Comparison of ENCODE assay signal across 11 cellular contexts in the genomic region with DNA sequence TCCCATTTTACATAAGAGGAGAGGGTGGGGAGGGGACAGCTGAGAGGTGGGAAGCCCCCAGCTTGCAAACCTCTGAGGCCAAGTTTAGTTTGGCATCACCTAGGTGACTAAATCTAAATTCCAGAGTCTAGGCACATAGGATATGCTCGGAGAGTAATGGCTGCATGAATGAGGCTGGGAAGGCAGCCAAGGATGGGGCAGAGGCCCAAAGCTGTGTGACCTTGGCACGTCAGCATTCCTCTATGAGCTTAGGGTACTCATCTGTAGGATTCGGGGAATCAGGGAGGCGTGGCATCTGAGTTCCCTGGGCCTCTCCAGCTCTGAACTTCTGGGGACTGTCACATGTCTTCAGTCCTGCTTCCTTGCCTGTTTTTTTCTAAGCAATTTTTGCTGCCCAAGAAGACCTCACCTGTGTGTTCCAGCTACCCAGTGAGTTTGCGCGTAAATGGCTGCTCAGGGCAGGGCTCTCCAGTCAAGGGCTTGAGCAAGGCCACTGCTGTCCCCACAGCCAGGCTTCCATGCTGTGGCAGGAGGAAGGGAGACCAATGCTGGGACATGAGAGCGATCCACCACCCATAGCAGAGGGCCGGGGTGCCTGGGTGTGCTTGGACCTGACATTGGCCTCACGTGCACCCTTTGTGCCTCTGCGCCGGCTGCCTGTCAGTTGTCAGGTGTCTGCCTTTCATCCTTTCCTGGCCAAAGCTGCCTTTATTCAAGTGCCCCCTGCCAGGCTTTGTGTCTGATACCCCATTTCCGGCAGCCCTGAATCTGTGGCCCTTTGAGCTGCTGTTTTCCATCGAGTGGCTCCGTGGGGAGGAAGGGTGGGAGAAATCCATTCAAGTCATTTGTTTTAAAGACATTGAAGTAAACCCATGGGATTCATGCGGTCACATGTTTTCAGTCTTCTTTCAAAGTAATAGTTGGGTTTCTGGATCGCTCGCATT. TPM values are rescaled to one million over a fixed set of nuclear protein-coding genes. Genes with fewer than 3 reads are reported as not detected.
DNase-seq lines count a peak whose midpoint lies in the region; ATAC-seq and TF ChIP-seq lines count a peak whose summit lies in the region.
"Had no signal": no experiment of that assay in that cellular context is flagged by ENCODE, and none has a peak within 500 bp of the region (broad histone marks: within the 10 kb centered on the region; RNA-seq: fewer than 3 reads in every experiment).

No MANE protein-coding gene starts in this region.

- 88% methylated on average over 15 of the region's 17 CpGs for WGBS in SK-N-SH (ENCODE audit: low lambda C conversion rate)

- no peaks in the 10 kb centered on the region for H3K9me2 ChIP-seq in SK-N-SH

- no peak overlapping the region for H3K4me3 Mint-ChIP-seq in WTC11
- H3K4me3 Mint-ChIP-seq in progenitor cell of endocrine pancreas (ENCODE audit: low read depth), result no peak overlapping the region

- peaks cover 46% of the 10 kb centered on the region for H3K4me1 Mint-ChIP-seq in WTC11
- H3K4me1 Mint-ChIP-seq in progenitor cell of endocrine pancreas (ENCODE audit: low read depth), result peaks cover 17% of the 10 kb centered on the region

- H3K27me3 Mint-ChIP-seq in WTC11 (ENCODE audit: low read depth) (no peaks in the 10 kb centered on the region; the same call in 1 of the 2 replicates), progenitor cell of endocrine pancreas (no peaks in the 10 kb centered on the region)

- DNase-seq in LoVo (ENCODE audit: low spot score), result peak; percentile 12
- no peak for DNase-seq in SK-N-SH
- peak; percentile 92 for DNase-seq in kidney tubule cell (ENCODE audit: low spot score)
- no peak for DNase-seq in ureter (ENCODE audit: low spot score)
- no peak for DNase-seq in WTC11 (ENCODE audit: low spot score)
- no peak for DNase-seq in progenitor cell of endocrine pancreas (ENCODE audit: low spot score, unreplicated experiment)
- DNase-seq: activated CD4-positive, alpha-beta T cell treated with anti-CD3 and anti-CD28 coated beads, Interleukin-2, amount 50 U/mL, for 48 hours; NCI-H2227 treated with DMSO at 0.1 percent for 48 hours had no signal

- H3K9me3 Mint-ChIP-seq in WTC11 (no peaks in the 10 kb centered on the region), progenitor cell of endocrine pancreas (ENCODE audit: low read depth) (no peaks in the 10 kb centered on the region)

- no peaks in the 10 kb centered on the region for H3K36me3 ChIP-seq in SK-N-SH (replicated peaks in 1 of 2; ENCODE audit: control insufficient read depth in 1 of 2, insufficient read depth in 2 of 2, low read length in 1 of 2)
- H3K36me3 ChIP-seq: left lung, SJSA1 had no signal

- H3K36me3 Mint-ChIP-seq in WTC11, result no peaks in the 10 kb centered on the region
- no peaks in the 10 kb centered on the region for H3K36me3 Mint-ChIP-seq in progenitor cell of endocrine pancreas (ENCODE audit: insufficient read depth)

- POLR2A ChIA-PET in SK-N-SH (lab: Yijun Ruan, JAX), result no interaction called here
- POLR2A ChIA-PET in WTC11 (lab: Charles Lee), result interaction anchor here (1.0 to 2.3 kb wide), 2 partner anchors 11 to 24 kb away, joined by 7 to 9 read pairs; no protein-coding TSS in a partner anchor

- TF ChIP-seq CTCF in SK-N-SH (IDR thresholded peaks at IDR 0.05), result no peak
- no peak for TF ChIP-seq CTCF in WTC11 (IDR thresholded peaks at IDR 0.05)
- TF ChIP-seq CTCF in progenitor cell of endocrine pancreas (IDR thresholded peaks at IDR 0.05; ENCODE audit: unreplicated experiment), result no peak

- no peaks in the 10 kb centered on the region for H3K9me3 ChIP-seq in SK-N-SH
- H3K9me3 ChIP-seq: left lung, SJSA1 had no signal

- TF ChIP-seq EP300 in SK-N-SH (IDR thresholded peaks at IDR 0.05; ENCODE audit: borderline replicate concordance in 1 of 2, low read depth in 1 of 2, low read length in 1 of 2), result no peak

- ATAC-seq in WTC11, result no peak

- H3K4me1 ChIP-seq in SK-N-SH (ENCODE audit: control insufficient read depth in 1 of 2, insufficient read depth in 2 of 2, low read depth in 1 of 2, low read length in 1 of 2), result peaks cover 7 to 50% of the 10 kb centered on the region in 2 experiments; a peak in 2 of 4 replicates

- no peak overlapping the region for H3K9ac ChIP-seq in SK-N-SH

- no peak overlapping the region for H3K4me3 ChIP-seq in SK-N-SH (ENCODE audit: low read depth in 2 of 2, low read length in 1 of 2)
- H3K4me3 ChIP-seq: left lung, SJSA1 had no signal

- 0 out of 2 replicates have a peak, but pooled peaks cover 1% of the 10 kb centered on the region for H4K20me1 ChIP-seq in SK-N-SH (ENCODE audit: insufficient read depth)

- no peaks in the 10 kb centered on the region for H3K79me2 ChIP-seq in SK-N-SH (ENCODE audit: insufficient read depth)

- no peak for TF ChIP-seq RAD21 in SK-N-SH (IDR thresholded peaks at IDR 0.05; ENCODE audit: low read length)

- H3K27ac ChIP-seq in SK-N-SH (ENCODE audit: low read depth in 2 of 2, low read length in 1 of 2) (no peak overlapping the region; a peak in 1 of 4 replicates), temporal lobe (ENCODE audit: low read depth, low read length) (peak overlapping the region; percentile 65)
- H3K27ac ChIP-seq: SJSA1 had no signal

- H3F3A ChIP-seq in SK-N-SH (replicated peaks; ENCODE audit: insufficient read depth), result no peaks in the 10 kb centered on the region

- CTCF ChIA-PET in SK-N-SH (lab: Yijun Ruan, JAX) (interaction anchor here (0.6 to 2.0 kb wide), 10 partner anchors 11 to 258 kb away, joined by 3 to 11 read pairs (median 4); a partner anchor contains a TSS), WTC11 (lab: Charles Lee) (interaction anchor here (0.6 to 3.1 kb wide), 34 partner anchors 10 to 212 kb away, joined by 3 to 25 read pairs (median 4); a partner anchor contains a TSS)

- no peak overlapping the region for H2AFZ ChIP-seq in SK-N-SH (ENCODE audit: low read depth)

- no peak overlapping the region for H3K4me2 ChIP-seq in SK-N-SH

- no peaks in the 10 kb centered on the region for H3K27me3 ChIP-seq in SK-N-SH (ENCODE audit: insufficient read depth)
- H3K27me3 ChIP-seq: left lung, SJSA1 had no signal

- H3K27ac Mint-ChIP-seq in WTC11 (no peak overlapping the region), progenitor cell of endocrine pancreas (no peak overlapping the region)

TF ChIP-seq in SK-N-SH, 30 proteins besides CTCF, POLR2A, EP300 and RAD21 (continues in another document):
- TF ChIP-seq FOXJ3 (CRISPR knock-in tag; IDR thresholded peaks at IDR 0.05), result no peak
- peak; percentile 24; the same call in 1 of the 2 replicates for TF ChIP-seq NFIC (IDR thresholded peaks at IDR 0.05; ENCODE audit: borderline replicate concordance)

TF ChIP-seq in WTC11, 78 proteins besides CTCF, POLR2A, EP300 and RAD21:
- no peak for TF ChIP-seq ZNF396 (CRISPR knock-in tag; IDR thresholded peaks at IDR 0.05; ENCODE audit: borderline replicate concordance)
- TF ChIP-seq, protein P1, sequence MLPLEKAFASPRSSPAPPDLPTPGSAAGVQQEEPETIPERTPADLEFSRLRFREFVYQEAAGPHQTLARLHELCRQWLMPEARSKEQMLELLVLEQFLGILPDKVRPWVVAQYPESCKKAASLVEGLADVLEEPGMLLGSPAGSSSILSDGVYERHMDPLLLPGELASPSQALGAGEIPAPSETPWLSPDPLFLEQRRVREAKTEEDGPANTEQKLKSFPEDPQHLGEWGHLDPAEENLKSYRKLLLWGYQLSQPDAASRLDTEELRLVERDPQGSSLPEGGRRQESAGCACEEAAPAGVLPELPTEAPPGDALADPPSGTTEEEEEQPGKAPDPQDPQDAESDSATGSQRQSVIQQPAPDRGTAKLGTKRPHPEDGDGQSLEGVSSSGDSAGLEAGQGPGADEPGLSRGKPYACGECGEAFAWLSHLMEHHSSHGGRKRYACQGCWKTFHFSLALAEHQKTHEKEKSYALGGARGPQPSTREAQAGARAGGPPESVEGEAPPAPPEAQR (CRISPR knock-in tag; IDR thresholded peaks at IDR 0.05), result no peak

RNA-seq across cellular contexts. Expression of a gene that starts 14.0 kb away (rescaled TPM):
- 2.7 and 3.3 TPM in 2 replicates for polyA plus RNA-seq in SK-N-SH (2012; rRNA removed)
- polyA plus RNA-seq in SK-N-SH (2012; cell fraction: cytosol; rRNA removed), result 1.2 and 2.2 TPM in 2 replicates
- polyA plus RNA-seq in SK-N-SH (2012; cell fraction: nucleus; rRNA removed), result 7.1 and 8.6 TPM in 2 replicates
- 7.4 TPM for total RNA-seq in temporal lobe
- total RNA-seq in ureter, result 2.7 TPM
- total RNA-seq in WTC11 (2021), result 3.1 to 3.4 TPM (median 3.4 TPM) in 3 replicates
- 8.7 and 9.3 TPM in 2 replicates for total RNA-seq in progenitor cell of endocrine pancreas

RNA-seq across cellular contexts. Expression of a gene that starts 58.3 kb away (rescaled TPM):
- polyA plus RNA-seq in SK-N-SH (2012; rRNA removed), result 1.8 and 2.8 TPM in 2 replicates
- 0.97 and 1.4 TPM in 2 replicates for polyA plus RNA-seq in SK-N-SH (2012; cell fraction: cytosol; rRNA removed)
- polyA plus RNA-seq in SK-N-SH (2012; cell fraction: nucleus; rRNA removed), result 8.2 and 10.0 TPM in 2 replicates
- total RNA-seq in temporal lobe, result 1.2 TPM
- 4.7 TPM for total RNA-seq in ureter
- total RNA-seq in WTC11 (2021), result 4.9 to 5.9 TPM (median 5.2 TPM) in 3 replicates
- total RNA-seq in progenitor cell of endocrine pancreas, result 117 and 128 TPM in 2 replicates

Comparison
In these comparisons a context has a peak if more than half of its experiments do, and no peak if none do; other contexts are left out.
1. DNase-seq: peak in LoVo (single experiment) and kidney tubule cell (single experiment); none in SK-N-SH (single experiment), ureter (single experiment), WTC11 (single experiment) and progenitor cell of endocrine pancreas (single experiment).
2. RNA of a gene that starts 58.3 kb away (total RNA-seq): 117 to 128 TPM in progenitor cell of endocrine pancreas; 4.9 to 5.9 TPM in WTC11, 4.7 TPM in ureter (single experiment) and 1.2 TPM in temporal lobe (single experiment); every median in the first group is over 10 times any median in the second.